In genomic region chr6:111592726-111593515, GRCh38 we compare ENCODE assay signal across 10 cellular contexts. TPM values are rescaled to one million over a fixed set of nuclear protein-coding genes. Genes with fewer than 3 reads are reported as not detected.
DNase-seq lines count a peak whose midpoint lies in the region; ATAC-seq, FAIRE-seq and TF ChIP-seq lines count a peak whose summit lies in the region.
"Had no signal": no experiment of that assay in that cellular context is flagged by ENCODE, and none has a peak within 500 bp of the region (broad histone marks: within the 10 kb centered on the region; RNA-seq: fewer than 3 reads in every experiment).

No MANE protein-coding gene starts in this region.

- no peak overlapping the region for H3K9ac ChIP-seq in liver (ENCODE audit: low read depth in 1 of 2, low read length in 2 of 2)

- TF ChIP-seq POLR2A in suprapubic skin (IDR thresholded peaks at IDR 0.05): no peak

- no peaks in the 10 kb centered on the region for H3K36me3 ChIP-seq in liver (ENCODE audit: control insufficient read depth in 4 of 4, insufficient read depth in 3 of 4, low read depth in 1 of 4, low read length in 3 of 4)
- peaks cover 3% of the 10 kb centered on the region for H3K36me3 ChIP-seq in suprapubic skin
- peaks cover 0 to 2% of the 10 kb centered on the region in 2 donors for H3K36me3 ChIP-seq in small intestine (ENCODE audit: control insufficient read depth in 2 of 2, insufficient read depth in 2 of 2, low read length in 2 of 2)

- no peak overlapping the region for H3K27ac ChIP-seq in liver (ENCODE audit: low read depth in 1 of 2, low read length in 2 of 2)
- H3K27ac ChIP-seq in suprapubic skin: peak overlapping the region; percentile 93
- peak overlapping the region in 1 of 2 donors; percentile 64 for H3K27ac ChIP-seq in small intestine (ENCODE audit: low read depth in 1 of 2, low read length in 1 of 2)

- peaks cover 48% of the 10 kb centered on the region for H3K36me3 Mint-ChIP-seq in MCF 10A (ENCODE audit: insufficient read depth, unreplicated experiment)

- H3K4me1 Mint-ChIP-seq in MCF 10A (ENCODE audit: insufficient read depth, unreplicated experiment): peaks cover 47% of the 10 kb centered on the region

- H3K9me3 ChIP-seq in liver (ENCODE audit: control insufficient read depth in 4 of 4, low read length in 3 of 4) (no peaks in the 10 kb centered on the region), suprapubic skin (no peaks in the 10 kb centered on the region), small intestine (ENCODE audit: control insufficient read depth, low read depth) (no peaks in the 10 kb centered on the region)

- no peak overlapping the region for H3K4me3 Mint-ChIP-seq in MCF 10A (ENCODE audit: unreplicated experiment)
- H3K4me3 Mint-ChIP-seq: stimulated activated naive CD8-positive, alpha-beta T cell treated with anti-CD3 and anti-CD28 coated beads, Interleukin-15, Interleukin-2, amounts not matched to agents 100 ng/mL and 50 ng/mL, for 24 hours had no signal

- TF ChIP-seq RAD21 in liver (IDR thresholded peaks at IDR 0.05): no peak

- intact Hi-C loops in MCF 10A (cut with micrococcal nuclease): no loop called here

- H3K4me3 ChIP-seq in liver (ENCODE audit: low read depth in 1 of 3, low read length in 3 of 3): no peak overlapping the region
- H3K4me3 ChIP-seq in suprapubic skin: no peak overlapping the region
- no peak overlapping the region for H3K4me3 ChIP-seq in small intestine (ENCODE audit: low read depth in 1 of 2, low read length in 2 of 2)

- CTCF ChIA-PET in MCF 10A (lab: Yijun Ruan, JAX): interaction anchor here (0.7 kb wide), 1 partner anchor 14 kb away, joined by 3 read pairs; no protein-coding TSS in a partner anchor

- POLR2A ChIA-PET in MCF 10A (lab: Yijun Ruan, JAX): interaction anchor here (0.7 to 12.6 kb wide), 2 partner anchors 12 to 1067 kb away, joined by 3 to 291 read pairs; partner anchors contain the start of gene TRAF3IP2

- FAIRE-seq in small intestine (lab: Jason Lieb, UNC): no peak
- FAIRE-seq: A204.1 had no signal

- H3K4me1 ChIP-seq in liver (ENCODE audit: control insufficient read depth in 4 of 4, insufficient read depth in 4 of 4, low read length in 3 of 4) (peaks cover 7 to 32% (median 19%) of the 10 kb centered on the region in 4 donors), suprapubic skin (peaks cover 69% of the 10 kb centered on the region), small intestine (ENCODE audit: control insufficient read depth in 2 of 2, insufficient read depth in 1 of 2, low read depth in 1 of 2, low read length in 1 of 2) (peaks cover 11 to 29% of the 10 kb centered on the region in 2 donors)

- BruUV-seq in MCF 10A (replicated peaks; lab: Mats Ljungman, UMichigan): no TSS peak

- H3K27me3 ChIP-seq in liver (ENCODE audit: control insufficient read depth in 4 of 4, insufficient read depth in 4 of 4, low read length in 3 of 4) (no peaks in the 10 kb centered on the region), suprapubic skin (no peaks in the 10 kb centered on the region), small intestine (ENCODE audit: control insufficient read depth in 2 of 2, insufficient read depth in 2 of 2, low read length in 2 of 2) (no peaks in the 10 kb centered on the region)

- no peaks in the 10 kb centered on the region for H3K27me3 Mint-ChIP-seq in MCF 10A (ENCODE audit: insufficient read depth, unreplicated experiment)
- H3K27me3 Mint-ChIP-seq: stimulated activated naive CD8-positive, alpha-beta T cell treated with anti-CD3 and anti-CD28 coated beads, Interleukin-15, Interleukin-2, amounts not matched to agents 100 ng/mL and 50 ng/mL, for 24 hours had no signal

- H3K9me3 Mint-ChIP-seq in MCF 10A (ENCODE audit: unreplicated experiment): no peaks in the 10 kb centered on the region
- H3K9me3 Mint-ChIP-seq: stimulated activated naive CD8-positive, alpha-beta T cell treated with anti-CD3 and anti-CD28 coated beads, Interleukin-15, Interleukin-2, amounts not matched to agents 100 ng/mL and 50 ng/mL, for 24 hours had no signal

- no peak for TF ChIP-seq EP300 in suprapubic skin (IDR thresholded peaks at IDR 0.05)

- WGBS in liver: 92% methylated on average over 7 of the region's 7 CpGs
- 71% methylated on average over 7 of the region's 7 CpGs for WGBS in suprapubic skin
- 31 to 64% (median 52%) methylated on average over 7 of the region's 7 CpGs for WGBS in small intestine, 3 donors

- TF ChIP-seq CTCF in MCF 10A (IDR thresholded peaks at IDR 0.05; ENCODE audit: unreplicated experiment) (no peak), liver (IDR thresholded peaks at IDR 0.05; ENCODE audit: low read depth, low read length, missing input control) (no peak), suprapubic skin (IDR thresholded peaks at IDR 0.05) (no peak)

- peak overlapping the region; percentile 87 for H3K27ac Mint-ChIP-seq in MCF 10A (ENCODE audit: low read depth, unreplicated experiment)
- H3K27ac Mint-ChIP-seq: stimulated activated naive CD8-positive, alpha-beta T cell treated with anti-CD3 and anti-CD28 coated beads, Interleukin-15, Interleukin-2, amounts not matched to agents 100 ng/mL and 50 ng/mL, for 24 hours had no signal

- ATAC-seq in GM19455 (IDR thresholded peaks at IDR 0.05; ENCODE audit: unreplicated experiment): no peak

- DNase-seq in NCI-H1694 treated with DMSO at 0.1 percent for 48 hours (lab: John Stamatoyannopoulos, UW) (peak; percentile 16), NCI-H1694 (lab: John Stamatoyannopoulos, UW) (no peak), MCF 10A (ENCODE audit: unreplicated experiment) (no peak), suprapubic skin (ENCODE audit: low spot score in 2 of 2) (no peak), small intestine (no peak), globus pallidus (ENCODE audit: low spot score) (no peak)

TF ChIP-seq in liver, 16 proteins besides CTCF, POLR2A, EP300 and RAD21:
- TF ChIP-seq RXRA (IDR thresholded peaks at IDR 0.05) (peak in 1 of 2 donors; percentile 25), SP1 (IDR thresholded peaks at IDR 0.05) (peak; percentile 60), HNF4A (conservative IDR thresholded peaks at IDR 0.05) (peak; percentile 49 to 76), FOXA1 (IDR thresholded peaks at IDR 0.05) (no peak)

RNA-seq across cellular contexts. Expression of gene TRAF3IP2, which starts 12.8 kb away (rescaled TPM):
- total RNA-seq in MCF 10A (2022) (56.8 and 57.9 TPM in 2 replicates), liver (1 to 10 TPM; 3.7 to 7.9 TPM), suprapubic skin (10 to 100 TPM; 59.7 to 64.0 (median 60.9) TPM)
- polyA plus RNA-seq in liver (1 to 10 TPM; 6.1 to 6.2 TPM), small intestine (10 to 100 TPM; 40.4 to 50.0 (median 40.9) TPM)
